Comparison of ENCODE assay signal across 19 cellular contexts in the genomic region with DNA sequence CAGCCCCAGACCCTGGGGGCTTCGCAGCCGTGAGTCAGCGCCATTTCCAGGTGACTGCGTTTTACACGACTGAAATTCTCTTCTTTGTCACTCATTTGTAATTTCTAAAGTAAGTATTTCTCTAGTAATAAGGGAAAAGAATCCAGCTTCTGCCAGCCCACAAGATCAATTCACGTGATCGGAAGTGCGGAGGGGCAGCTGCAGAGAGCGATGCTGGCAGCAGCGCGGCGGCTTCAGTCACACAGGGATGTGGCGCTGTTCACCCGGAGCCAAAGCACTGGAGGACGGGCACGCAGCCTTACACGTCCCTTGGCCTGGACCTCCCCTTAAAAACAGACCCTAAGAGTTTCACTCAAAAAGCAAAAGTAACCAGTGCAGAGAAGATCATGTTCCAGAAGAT. TPM values are rescaled to one million over a fixed set of nuclear protein-coding genes. Genes with fewer than 3 reads are reported as not detected.
"Had no signal": no experiment of that assay in that cellular context is flagged by ENCODE, and none has a peak within 500 bp of the region (broad histone marks: within the 10 kb centered on the region; RNA-seq: fewer than 3 reads in every experiment).

No MANE protein-coding gene starts in this region.

- FAIRE-seq: colon, endothelial cell of umbilical vein had no signal

- H3K36me3 ChIP-seq: right atrium auricular region, upper lobe of right lung, vagina had no signal

- H3K27ac Mint-ChIP-seq: dendritic cell treated with granulocyte-macrophage colony-stimulating factor and Interleukin-4, amounts not matched to agents 40 ng/mL and 50 ng/mL, for 4 days; effector memory CD8-positive, alpha-beta T cell; stimulated activated naive B cell treated with anti-CD40 and anti-IgM and Interleukin-4, amounts not matched to agents 10 μg/mL and 1 μg/mL and 100 μg/mL, for 72 hours; stimulated activated naive CD8-positive, alpha-beta T cell treated with anti-CD3 and anti-CD28 coated beads, Interleukin-15, amount 100 ng/mL, for 72 hours had no signal

- H3K27me3 Mint-ChIP-seq: naive thymus-derived CD4-positive, alpha-beta T cell; stimulated activated naive CD8-positive, alpha-beta T cell treated with anti-CD3 and anti-CD28 coated beads, Interleukin-15, amount 100 ng/mL, for 72 hours had no signal

- H3K4me1 Mint-ChIP-seq: stimulated activated naive B cell treated with anti-CD40 and anti-IgM and Interleukin-4, amounts not matched to agents 10 μg/mL and 1 μg/mL and 100 μg/mL, for 72 hours; stimulated activated naive CD8-positive, alpha-beta T cell treated with anti-CD3 and anti-CD28 coated beads, Interleukin-15, amount 100 ng/mL, for 72 hours had no signal

- H3K27ac ChIP-seq: foreskin keratinocyte, hepatocyte, right atrium auricular region, testis, tibial nerve, upper lobe of right lung, vagina had no signal

- H3K4me3 ChIP-seq: hepatocyte, right atrium auricular region, smooth muscle cell, testis, tibial nerve, upper lobe of right lung, vagina had no signal

- H3K9me3 ChIP-seq: right atrium auricular region, testis, tibial nerve, upper lobe of right lung, vagina had no signal

- H3K27me3 ChIP-seq: foreskin keratinocyte, hepatocyte, right atrium auricular region, testis, tibial nerve, upper lobe of right lung, vagina had no signal

- H3K4me3 Mint-ChIP-seq: dendritic cell treated with granulocyte-macrophage colony-stimulating factor and Interleukin-4, amounts not matched to agents 40 ng/mL and 50 ng/mL, for 4 days; effector memory CD8-positive, alpha-beta T cell; stimulated activated naive B cell treated with anti-CD40 and anti-IgM and Interleukin-4, amounts not matched to agents 10 μg/mL and 1 μg/mL and 100 μg/mL, for 72 hours; stimulated activated naive CD8-positive, alpha-beta T cell treated with anti-CD3 and anti-CD28 coated beads, Interleukin-15, amount 100 ng/mL, for 72 hours had no signal

- H3K9me3 Mint-ChIP-seq: effector memory CD8-positive, alpha-beta T cell had no signal

- ATAC-seq: effector memory CD8-positive, alpha-beta T cell; foreskin keratinocyte; naive thymus-derived CD4-positive, alpha-beta T cell; stimulated activated naive B cell treated with anti-CD40 and anti-IgM and Interleukin-4, amounts not matched to agents 10 μg/mL and 1 μg/mL and 100 μg/mL, for 72 hours; stimulated activated naive CD8-positive, alpha-beta T cell treated with anti-CD3 and anti-CD28 coated beads, Interleukin-15, amount 100 ng/mL, for 72 hours; upper lobe of right lung had no signal

- H3K4me1 ChIP-seq: foreskin keratinocyte, right atrium auricular region, testis, tibial nerve, upper lobe of right lung, vagina had no signal

- DNase-seq: effector memory CD8-positive, alpha-beta T cell; erythroblast; foreskin keratinocyte; kidney glomerular epithelial cell; mammary epithelial cell; naive thymus-derived CD4-positive, alpha-beta T cell; stimulated activated CD4-positive, alpha-beta T cell treated with anti-CD3 and anti-CD28 coated beads, Interleukin-4, amount 100 ng/mL, for 24 hours; stimulated activated naive B cell treated with anti-CD40 and anti-IgM and Interleukin-4, amounts not matched to agents 10 μg/mL and 1 μg/mL and 100 μg/mL, for 72 hours; stimulated activated naive CD8-positive, alpha-beta T cell treated with anti-CD3 and anti-CD28 coated beads, Interleukin-15, amount 100 ng/mL, for 72 hours; testis; upper lobe of right lung had no signal

RNA-seq across cellular contexts. Expression of a gene that starts 18.4 kb away (rescaled TPM):
- total RNA-seq: endothelial cell of umbilical vein had no signal
- polyA plus RNA-seq: endothelial cell of umbilical vein had no signal
